Comparison of ENCODE assay signal across 10 cellular contexts in genomic region chr4:147830987-147831386, GRCh38.
DNase-seq lines count a peak whose midpoint lies in the region; FAIRE-seq and TF ChIP-seq lines count a peak whose summit lies in the region.
"Had no signal": no experiment of that assay in that cellular context is flagged by ENCODE, and none has a peak within 500 bp of the region (broad histone marks: within the 10 kb centered on the region; RNA-seq: fewer than 3 reads in every experiment).

No MANE protein-coding gene starts in this region.

- DNase-seq in HTR-8/SVneo (ENCODE audit: insufficient read length, low spot score) (peak; percentile 20), MCF 10A (ENCODE audit: unreplicated experiment) (peak; percentile 74), kidney epithelial cell (ENCODE audit: low read depth) (peak; percentile 25), testis (no peak), germinal center (ENCODE audit: low spot score) (no peak), head of caudate nucleus (no peak), NCI-H2107 treated with DMSO at 0.1 percent for 48 hours (lab: John Stamatoyannopoulos, UW; ENCODE audit: unreplicated experiment) (no peak)
- DNase-seq in activated CD4-positive, alpha-beta T cell treated with anti-CD3 and anti-CD28 coated beads, Interleukin-2, amount 50 U/mL, for 1 hour, result no peak
- DNase-seq: stimulated activated naive B cell treated with anti-CD40 and anti-IgM and Interleukin-4, amounts not matched to agents 10 μg/mL and 1 μg/mL and 100 μg/mL, for 72 hours had no signal

- no peak overlapping the region for H3K4me3 ChIP-seq in kidney epithelial cell (ENCODE audit: low read depth, low read length)
- no peak overlapping the region for H3K4me3 ChIP-seq in testis

- no peaks in the 10 kb centered on the region for H3K9me3 Mint-ChIP-seq in MCF 10A (ENCODE audit: unreplicated experiment)

- H3K36me3 ChIP-seq in kidney epithelial cell (ENCODE audit: control insufficient read depth, insufficient read depth, low read length) (no peaks in the 10 kb centered on the region), testis (ENCODE audit: low read depth, missing control alignments) (no peaks in the 10 kb centered on the region)

- peak overlapping the region; percentile 89 to 92 for H3K27ac ChIP-seq in testis

- BruUV-seq in MCF 10A (replicated peaks; lab: Mats Ljungman, UMichigan), result no TSS peak

- H3K9me3 ChIP-seq in testis, result no peaks in the 10 kb centered on the region

- H3K27ac Mint-ChIP-seq in MCF 10A (ENCODE audit: low read depth, unreplicated experiment), result peak overlapping the region; percentile 92
- H3K27ac Mint-ChIP-seq: stimulated activated naive B cell treated with anti-CD40 and anti-IgM and Interleukin-4, amounts not matched to agents 10 μg/mL and 1 μg/mL and 100 μg/mL, for 72 hours had no signal

- POLR2A ChIA-PET in MCF 10A (lab: Yijun Ruan, JAX), result interaction anchor here (0.8 to 6.3 kb wide), 9 partner anchors 9 to 147 kb away, joined by 3 to 71 read pairs (median 6); partner anchors contain the start of genes ARHGAP10 and PRMT9

- WGBS in testis, 2 donors, result 61 to 64% methylated on average over 3 of the region's 3 CpGs

- H3K36me3 Mint-ChIP-seq in MCF 10A (ENCODE audit: insufficient read depth, unreplicated experiment), result peaks cover 36% of the 10 kb centered on the region
- H3K36me3 Mint-ChIP-seq: stimulated activated naive B cell treated with anti-CD40 and anti-IgM and Interleukin-4, amounts not matched to agents 10 μg/mL and 1 μg/mL and 100 μg/mL, for 72 hours had no signal

- TF ChIP-seq POLR2A in testis (IDR thresholded peaks at IDR 0.05), result no peak

- no peak for FAIRE-seq in HTR-8/SVneo (lab: Jason Lieb, UNC)

- H3K4me3 Mint-ChIP-seq in MCF 10A (ENCODE audit: unreplicated experiment), result no peak overlapping the region
- H3K4me3 Mint-ChIP-seq: stimulated activated naive B cell treated with anti-CD40 and anti-IgM and Interleukin-4, amounts not matched to agents 10 μg/mL and 1 μg/mL and 100 μg/mL, for 72 hours had no signal

- CTCF ChIA-PET in MCF 10A (lab: Yijun Ruan, JAX), result interaction anchor here (0.6 to 1.9 kb wide), 9 partner anchors 8 to 812 kb away, joined by 3 to 15 read pairs (median 5); partner anchors contain the start of gene ARHGAP10

- peaks cover 45% of the 10 kb centered on the region for H3K4me1 Mint-ChIP-seq in MCF 10A (ENCODE audit: insufficient read depth, unreplicated experiment)

- intact Hi-C loops in MCF 10A (cut with micrococcal nuclease) (loop anchor here (2.0 kb wide), 1 partner anchor 98 kb away; the partner anchor contains the start of gene ARHGAP10), testis (cut with DNase I; ENCODE audit: low total_unique reads) (no loop called here), head of caudate nucleus (cut with DNase I) (no loop called here)

- H3K27me3 ChIP-seq in kidney epithelial cell (ENCODE audit: control insufficient read depth, insufficient read depth, low read length) (no peaks in the 10 kb centered on the region), testis (no peaks in the 10 kb centered on the region)

- H3K27me3 Mint-ChIP-seq in MCF 10A (ENCODE audit: insufficient read depth, unreplicated experiment), result no peaks in the 10 kb centered on the region
- H3K27me3 Mint-ChIP-seq: progenitor cell of endocrine pancreas; stimulated activated naive B cell treated with anti-CD40 and anti-IgM and Interleukin-4, amounts not matched to agents 10 μg/mL and 1 μg/mL and 100 μg/mL, for 72 hours had no signal

- TF ChIP-seq CTCF in MCF 10A (IDR thresholded peaks at IDR 0.05; ENCODE audit: unreplicated experiment) (no peak), kidney epithelial cell (IDR thresholded peaks at IDR 0.05; ENCODE audit: insufficient read depth, low read length, poor library complexity, severe bottlenecking) (no peak), testis (IDR thresholded peaks at IDR 0.05) (no peak)

- H3K4me1 ChIP-seq in testis, result peaks cover 50% of the 10 kb centered on the region

Comparison
In these comparisons a context has a peak if more than half of its experiments do, and no peak if none do; other contexts are left out.
1. DNase-seq: peak in HTR-8/SVneo (single experiment), MCF 10A (single experiment) and kidney epithelial cell (single experiment); none in testis (single experiment), germinal center (single experiment), activated CD4-positive, alpha-beta T cell treated with anti-CD3 and anti-CD28 coated beads, Interleukin-2, amount 50 U/mL, for 1 hour (single experiment), head of caudate nucleus (0 of 42) and NCI-H2107 treated with DMSO at 0.1 percent for 48 hours (single experiment).